ENCODE assay signal across 8 cellular contexts in the genomic region with DNA sequence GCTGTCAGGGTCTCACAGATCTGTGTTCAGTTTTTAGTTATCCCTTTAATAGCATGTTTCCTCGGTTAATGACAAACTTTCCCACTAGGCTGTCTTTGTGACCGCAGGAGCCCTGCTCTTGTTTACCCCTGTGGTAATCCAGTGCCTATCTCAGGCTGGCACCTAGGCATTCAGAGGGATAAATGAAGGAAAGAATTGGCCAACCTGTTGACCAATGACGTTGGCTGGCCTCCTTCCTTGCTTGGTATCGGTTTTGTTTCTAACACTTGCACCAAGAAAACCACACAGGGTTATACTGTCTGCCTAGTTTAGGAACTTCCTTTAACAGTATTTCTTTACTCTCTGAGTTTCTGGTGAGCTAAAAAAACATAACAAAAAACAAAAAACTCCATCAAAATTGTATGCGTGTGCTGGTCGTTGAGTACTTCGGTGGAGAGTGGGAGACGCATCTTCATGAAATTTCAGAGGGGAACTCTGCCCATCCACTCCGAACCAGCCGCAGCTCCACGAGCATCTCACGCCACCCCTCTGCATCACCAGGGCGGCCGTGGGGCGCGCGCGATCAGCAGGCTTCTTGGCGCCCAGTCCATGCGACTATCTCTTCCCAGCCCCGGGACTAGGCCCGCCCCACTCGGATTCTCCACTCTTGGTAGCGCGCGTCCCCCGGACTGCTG. TPM values are rescaled to one million over a fixed set of nuclear protein-coding genes. Genes with fewer than 3 reads are reported as not detected.
A peak's percentile ranks its signal among the peaks of the same experiment; 100 is the strongest.
DNase-seq lines count a peak whose midpoint lies in the region; ATAC-seq and TF ChIP-seq lines count a peak whose summit lies in the region.

No MANE protein-coding gene starts in this region.

- H3K27ac ChIP-seq in esophagus squamous epithelium, result peak overlapping the region; percentile 95 to 99 (median 98)

- no peaks in the 10 kb centered on the region for H3K27me3 ChIP-seq in esophagus squamous epithelium

- ATAC-seq in HG03066 (IDR thresholded peaks at IDR 0.05; ENCODE audit: low read depth, unreplicated experiment) (peak; percentile 32), T-cell (replicated peaks in 1 of 4) (peak; percentile 59 to 68 (median 64))

- H3K4me1 Mint-ChIP-seq in T-cell, result peaks cover 37 to 57% (median 50%) of the 10 kb centered on the region in 3 donors
- H3K4me1 Mint-ChIP-seq in neural crest cell, result peaks cover 40% of the 10 kb centered on the region

- H3K27me3 Mint-ChIP-seq in T-cell (no peaks in the 10 kb centered on the region), neural crest cell (ENCODE audit: low read depth) (no peaks in the 10 kb centered on the region)

- peak overlapping the region; percentile 82 to 90 (median 90) for H3K4me3 Mint-ChIP-seq in T-cell
- peak overlapping the region; percentile 86 for H3K4me3 Mint-ChIP-seq in neural crest cell

- no peaks in the 10 kb centered on the region for H3K9me3 Mint-ChIP-seq in T-cell
- no peaks in the 10 kb centered on the region for H3K9me3 Mint-ChIP-seq in neural crest cell

- H3K36me3 Mint-ChIP-seq in T-cell, result no peaks in the 10 kb centered on the region
- no peaks in the 10 kb centered on the region for H3K36me3 Mint-ChIP-seq in neural crest cell (ENCODE audit: low read depth)

- WGBS in esophagus squamous epithelium, 2 donors, result 11% methylated on average over 18 to 22 of the region's 27 CpGs

- H3K36me3 ChIP-seq in esophagus squamous epithelium, result peaks cover 0 to 5% (median 0%) of the 10 kb centered on the region in 3 donors

- H3K4me3 ChIP-seq in esophagus squamous epithelium, result peak overlapping the region; percentile 75 to 97 (median 95)

- CTCF ChIA-PET in T-cell (lab: Charles Lee), result interaction anchor here (0.5 to 6.6 kb wide), 11 partner anchors 19 to 700 kb away, joined by 3 to 73 read pairs (median 5); partner anchors contain the start of genes SRSF8 (in 2 of the 2), CWC15 (in 1 of the 2), FAM76B (in 1 of the 2) and KDM4D (in 1 of the 2)

- peak overlapping the region; percentile 89 to 99 for H3K27ac Mint-ChIP-seq in T-cell
- H3K27ac Mint-ChIP-seq in neural crest cell (ENCODE audit: unreplicated experiment), result peak overlapping the region; percentile 48

- POLR2A ChIA-PET in T-cell (lab: Charles Lee), result interaction anchor here (0.5 to 3.5 kb wide), 6 partner anchors 15 to 700 kb away, joined by 3 to 33 read pairs (median 4); partner anchors contain the start of genes FAM76B (in 1 of the 2) and SRSF8 (in 1 of the 2)

- TF ChIP-seq CTCF in esophagus squamous epithelium (IDR thresholded peaks at IDR 0.05) (no peak), neural crest cell (conservative IDR thresholded peaks at IDR 0.05) (no peak)

- TF ChIP-seq POLR2A in esophagus squamous epithelium (IDR thresholded peaks at IDR 0.05), result no peak

- intact Hi-C loops in esophagus squamous epithelium (cut with DNase I), result no loop called here

- peak; percentile 24 for DNase-seq in stimulated activated CD4-positive, alpha-beta T cell treated with anti-CD3 and anti-CD28 coated beads, Interleukin-15, amount 100 ng/mL, for 24 hours
- DNase-seq in stimulated activated CD4-positive, alpha-beta T cell treated with anti-CD3 and anti-CD28 coated beads, Interleukin-2, amount 100 ng/mL, for 48 hours, result no peak
- DNase-seq in T-cell (peak in 12 of 34 experiments; percentile 1 to 69 (median 20)), esophagus squamous epithelium (lab: John Stamatoyannopoulos, UW) (no peak), neural crest cell (ENCODE audit: low read depth, low spot score) (no peak), NCI-H2107 treated with DMSO at 0.1 percent for 48 hours (lab: John Stamatoyannopoulos, UW; ENCODE audit: unreplicated experiment) (no peak), CD1c-positive myeloid dendritic cell (ENCODE audit: extremely low spot score) (no peak)

- H3K9me3 ChIP-seq in esophagus squamous epithelium, result no peaks in the 10 kb centered on the region

- peaks cover 19 to 47% (median 30%) of the 10 kb centered on the region in 3 donors for H3K4me1 ChIP-seq in esophagus squamous epithelium

RNA-seq across cellular contexts. Expression of gene ENDOD1, which starts 0.6 kb away (rescaled TPM):
- total RNA-seq in T-cell (10 to 100 TPM in 2 of 5 donors, 1 to 10 TPM in 3; 7.4 to 13.1 (median 9.8) TPM), esophagus squamous epithelium (10 to 100 TPM; 27.8 to 44.8 (median 35.9) TPM), neural crest cell (12.3 and 12.5 TPM in 2 replicates)

RNA-seq across cellular contexts. Expression of gene SRSF8, which starts 22.4 kb away (rescaled TPM):
- total RNA-seq in T-cell (10 to 100 TPM; 61.2 to 84.0 (median 72.7) TPM), esophagus squamous epithelium (10 to 100 TPM; 20.1 to 37.4 (median 22.2) TPM), neural crest cell (32.5 and 40.4 TPM in 2 replicates)

RNA-seq across cellular contexts. Expression of gene KDM4F, which starts 39.9 kb away (rescaled TPM):
- not detected for total RNA-seq in T-cell
- total RNA-seq in esophagus squamous epithelium, result not detected
- not detected in 2 replicates for total RNA-seq in neural crest cell
